ENCODE assay signal across 1 cellular context in the genomic region with DNA sequence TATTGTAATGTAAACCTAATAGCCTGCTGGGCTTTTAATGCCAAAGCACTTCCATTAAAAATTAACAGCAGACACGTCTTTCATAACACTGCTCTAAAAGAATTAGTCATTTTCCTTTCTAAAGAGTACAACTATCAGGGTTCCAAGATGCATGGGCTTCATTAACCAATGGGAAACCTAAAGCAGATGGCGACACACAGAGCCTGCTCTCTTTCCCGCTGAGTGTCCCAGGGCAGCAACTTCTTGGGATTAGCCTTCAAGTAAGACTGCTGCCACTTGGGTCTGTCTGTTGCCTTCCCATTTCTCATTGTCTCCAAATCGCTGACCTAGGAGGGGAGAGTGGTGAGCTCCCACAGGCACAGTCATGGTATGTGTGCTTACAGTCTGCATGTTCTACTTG.
TF ChIP-seq lines count a peak whose summit lies in the region.

No MANE protein-coding gene starts in this region.

TF ChIP-seq in H1, 55 proteins besides CTCF, POLR2A, EP300 and RAD21:
- TF ChIP-seq SP2 (IDR thresholded peaks at IDR 0.05; ENCODE audit: low read length) (no peak), SIN3A (conservative IDR thresholded peaks at IDR 0.05 in 1 of 2, IDR thresholded peaks at IDR 0.05 in 1 of 2; ENCODE audit: low read depth in 1 of 2, low read length in 2 of 2) (no peak), CHD1 (IDR thresholded peaks at IDR 0.05; ENCODE audit: low read depth, low read length) (no peak), EGR1 (IDR thresholded peaks at IDR 0.05; ENCODE audit: borderline replicate concordance, low read depth, low read length) (no peak), GABPA (IDR thresholded peaks at IDR 0.05; ENCODE audit: borderline replicate concordance, insufficient read depth, low read length) (no peak), JUN (IDR thresholded peaks at IDR 0.05; ENCODE audit: low read depth, low read length) (no peak), EZH2 (IDR thresholded peaks at IDR 0.05; ENCODE audit: low read depth, low read length, severe bottlenecking) (no peak), BCL11A (IDR thresholded peaks at IDR 0.05; ENCODE audit: low read depth in 2 of 2, low read length in 2 of 2) (no peak), KDM4A (IDR thresholded peaks at IDR 0.05; ENCODE audit: low read depth, low read length, severe bottlenecking) (no peak), RNF2 (IDR thresholded peaks at IDR 0.05; ENCODE audit: borderline replicate concordance, low read depth, low read length, missing control alignments, poor library complexity, severe bottlenecking) (no peak), CHD2 (IDR thresholded peaks at IDR 0.05; ENCODE audit: low read length) (no peak), RFX5 (IDR thresholded peaks at IDR 0.05; ENCODE audit: borderline replicate concordance, low read depth, low read length) (no peak), SUZ12 (IDR thresholded peaks at IDR 0.05; ENCODE audit: low read length) (no peak), RBBP5 (IDR thresholded peaks at IDR 0.05; ENCODE audit: borderline replicate concordance, low read depth, low read length) (no peak), YY1 (IDR thresholded peaks at IDR 0.05; ENCODE audit: low read depth, low read length) (no peak), TBP (IDR thresholded peaks at IDR 0.05; ENCODE audit: low read depth, low read length) (no peak), SP4 (IDR thresholded peaks at IDR 0.05; ENCODE audit: low read length) (no peak), ATF3 (IDR thresholded peaks at IDR 0.05; ENCODE audit: insufficient read depth, low read depth, low read length) (no peak)
- TF ChIP-seq, protein P1, sequence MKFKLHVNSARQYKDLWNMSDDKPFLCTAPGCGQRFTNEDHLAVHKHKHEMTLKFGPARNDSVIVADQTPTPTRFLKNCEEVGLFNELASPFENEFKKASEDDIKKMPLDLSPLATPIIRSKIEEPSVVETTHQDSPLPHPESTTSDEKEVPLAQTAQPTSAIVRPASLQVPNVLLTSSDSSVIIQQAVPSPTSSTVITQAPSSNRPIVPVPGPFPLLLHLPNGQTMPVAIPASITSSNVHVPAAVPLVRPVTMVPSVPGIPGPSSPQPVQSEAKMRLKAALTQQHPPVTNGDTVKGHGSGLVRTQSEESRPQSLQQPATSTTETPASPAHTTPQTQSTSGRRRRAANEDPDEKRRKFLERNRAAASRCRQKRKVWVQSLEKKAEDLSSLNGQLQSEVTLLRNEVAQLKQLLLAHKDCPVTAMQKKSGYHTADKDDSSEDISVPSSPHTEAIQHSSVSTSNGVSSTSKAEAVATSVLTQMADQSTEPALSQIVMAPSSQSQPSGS (IDR thresholded peaks at IDR 0.05; ENCODE audit: low read length) = no peak
- TF ChIP-seq, protein P2, sequence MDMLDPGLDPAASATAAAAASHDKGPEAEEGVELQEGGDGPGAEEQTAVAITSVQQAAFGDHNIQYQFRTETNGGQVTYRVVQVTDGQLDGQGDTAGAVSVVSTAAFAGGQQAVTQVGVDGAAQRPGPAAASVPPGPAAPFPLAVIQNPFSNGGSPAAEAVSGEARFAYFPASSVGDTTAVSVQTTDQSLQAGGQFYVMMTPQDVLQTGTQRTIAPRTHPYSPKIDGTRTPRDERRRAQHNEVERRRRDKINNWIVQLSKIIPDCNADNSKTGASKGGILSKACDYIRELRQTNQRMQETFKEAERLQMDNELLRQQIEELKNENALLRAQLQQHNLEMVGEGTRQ (IDR thresholded peaks at IDR 0.05; ENCODE audit: low read length) = no peak
